3 cellular contexts compared by ENCODE assay signal in the genomic region with DNA sequence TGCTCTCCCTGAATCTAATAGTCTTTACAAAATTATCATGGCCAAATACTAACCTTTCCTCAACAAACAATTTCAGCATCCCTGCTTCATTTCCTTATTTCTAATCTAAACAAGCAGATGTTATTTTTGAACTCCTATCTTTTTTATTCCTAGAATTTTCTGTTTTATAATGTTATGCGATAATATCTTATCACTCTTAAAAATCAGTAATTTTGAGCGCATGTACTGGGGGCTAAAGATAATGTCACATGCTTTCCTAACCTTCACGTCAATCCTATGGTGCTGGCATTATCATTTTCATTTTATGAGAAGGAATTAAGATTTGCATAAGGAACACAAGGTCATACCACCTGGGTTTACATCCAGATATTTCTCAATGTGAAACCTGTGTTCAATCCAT.
"Had no signal": no experiment of that assay in that cellular context is flagged by ENCODE, and none has a peak within 500 bp of the region (broad histone marks: within the 10 kb centered on the region; RNA-seq: fewer than 3 reads in every experiment).

No MANE protein-coding gene starts in this region.

- H3K4me3 ChIP-seq: GM12878 had no signal

- DNase-seq: GDM1, GF-D8 had no signal

- ATAC-seq: GM12878 had no signal
